In genomic region chr11:43830928-43831440, GRCh38 we compare ENCODE assay signal across 9 cellular contexts. TPM values are rescaled to one million over a fixed set of nuclear protein-coding genes. Genes with fewer than 3 reads are reported as not detected.
DNase-seq lines count a peak whose midpoint lies in the region; ATAC-seq and TF ChIP-seq lines count a peak whose summit lies in the region.
"Had no signal": no experiment of that assay in that cellular context is flagged by ENCODE, and none has a peak within 500 bp of the region (broad histone marks: within the 10 kb centered on the region; RNA-seq: fewer than 3 reads in every experiment).

No MANE protein-coding gene starts in this region.

- no peaks in the 10 kb centered on the region for H3K9me2 ChIP-seq in GM23338 (ENCODE audit: insufficient read depth)

- CTCF ChIA-PET in activated naive CD4-positive, alpha-beta T cell treated with anti-CD3 and anti-CD28 coated beads, Interleukin-2, amount 10 ng/mL, durations not matched to agents 7 days and 5 days (lab: Charles Lee) = interaction anchor here (0.7 kb wide), 1 partner anchor 21 kb away, joined by 3 read pairs; no protein-coding TSS in a partner anchor

- ATAC-seq in HG03342 (IDR thresholded peaks at IDR 0.05; ENCODE audit: unreplicated experiment) (no peak), sciatic nerve (no peak), GM23338 (no peak; the same call in 2 of the 3 replicates)

- H3K27me3 ChIP-seq in GM23338 (ENCODE audit: insufficient read depth) = no peaks in the 10 kb centered on the region

- no peaks in the 10 kb centered on the region for H3F3A ChIP-seq in GM23338 (replicated peaks; ENCODE audit: low read depth)

- no peak overlapping the region for H3K4me3 Mint-ChIP-seq in activated naive CD4-positive, alpha-beta T cell treated with anti-CD3 and anti-CD28 coated beads, Interleukin-2, amount 10 ng/mL, durations not matched to agents 7 days and 5 days
- no peak overlapping the region for H3K4me3 Mint-ChIP-seq in GM23338
- H3K4me3 Mint-ChIP-seq: neural crest cell had no signal

- peak; percentile 89 for DNase-seq in GM03348 (ENCODE audit: low spot score)
- peak; percentile 89 for DNase-seq in MV-4-11 (lab: John Stamatoyannopoulos, UW)
- peak; percentile 27 for DNase-seq in activated naive CD4-positive, alpha-beta T cell treated with anti-CD3 and anti-CD28 coated beads, Interleukin-2, amount 10 ng/mL, durations not matched to agents 7 days and 5 days
- peak; percentile 100 for DNase-seq in iris pigment epithelial cell (ENCODE audit: low read depth)
- peak; percentile 1 for DNase-seq in stimulated activated CD8-positive, alpha-beta memory T cell treated with anti-CD3 and anti-CD28 coated beads, Interleukin-12 subunit alpha, Interleukin-12 subunit beta, amount 100 ng/mL, for 24 hours (ENCODE audit: extremely low read depth)
- DNase-seq in sciatic nerve (ENCODE audit: low spot score) = no peak
- no peak for DNase-seq in GM23338 (ENCODE audit: low spot score)

- no peak overlapping the region for H2AFZ ChIP-seq in GM23338

- H3K79me2 ChIP-seq in GM23338 (replicated peaks; ENCODE audit: insufficient read depth) = no peaks in the 10 kb centered on the region

- no peaks in the 10 kb centered on the region for H3K27me3 Mint-ChIP-seq in activated naive CD4-positive, alpha-beta T cell treated with anti-CD3 and anti-CD28 coated beads, Interleukin-2, amount 10 ng/mL, durations not matched to agents 7 days and 5 days
- no peaks in the 10 kb centered on the region for H3K27me3 Mint-ChIP-seq in GM23338 (ENCODE audit: insufficient read depth, low read depth, poor library complexity)

- H4K20me1 ChIP-seq in GM23338 (replicated peaks; ENCODE audit: insufficient read depth) = peaks cover 8% of the 10 kb centered on the region; the same call in 1 of the 2 replicates

- H3K36me3 Mint-ChIP-seq in activated naive CD4-positive, alpha-beta T cell treated with anti-CD3 and anti-CD28 coated beads, Interleukin-2, amount 10 ng/mL, durations not matched to agents 7 days and 5 days = no peaks in the 10 kb centered on the region
- H3K36me3 Mint-ChIP-seq in GM23338 (ENCODE audit: low read depth) = peaks cover 8% of the 10 kb centered on the region; the same call in 1 of the 3 replicates

- no peak overlapping the region for H3K4me3 ChIP-seq in GM23338

- H3K36me3 ChIP-seq in GM23338 (ENCODE audit: insufficient read depth) = 0 out of 2 replicates have a peak, but pooled peaks cover 4% of the 10 kb centered on the region

- no peaks in the 10 kb centered on the region for H3K9me3 Mint-ChIP-seq in activated naive CD4-positive, alpha-beta T cell treated with anti-CD3 and anti-CD28 coated beads, Interleukin-2, amount 10 ng/mL, durations not matched to agents 7 days and 5 days
- H3K9me3 Mint-ChIP-seq in GM23338 = no peaks in the 10 kb centered on the region
- H3K9me3 Mint-ChIP-seq: neural crest cell had no signal

- no peaks in the 10 kb centered on the region for H3K4me1 ChIP-seq in GM23338 (ENCODE audit: insufficient read depth)

- H3K27ac Mint-ChIP-seq in activated naive CD4-positive, alpha-beta T cell treated with anti-CD3 and anti-CD28 coated beads, Interleukin-2, amount 10 ng/mL, durations not matched to agents 7 days and 5 days = no peak overlapping the region
- H3K27ac Mint-ChIP-seq in GM23338 = no peak overlapping the region

- H3K4me1 Mint-ChIP-seq in activated naive CD4-positive, alpha-beta T cell treated with anti-CD3 and anti-CD28 coated beads, Interleukin-2, amount 10 ng/mL, durations not matched to agents 7 days and 5 days = peaks cover 5% of the 10 kb centered on the region
- no peaks in the 10 kb centered on the region; the same call in 2 of the 3 replicates for H3K4me1 Mint-ChIP-seq in GM23338

- intact Hi-C loops in sciatic nerve (cut with DNase I) = no loop called here

- H3K27ac ChIP-seq in GM23338 (ENCODE audit: low read depth) = no peak overlapping the region

- no peak overlapping the region for H3K4me2 ChIP-seq in GM23338

- no peak for TF ChIP-seq CTCF in GM23338 (conservative IDR thresholded peaks at IDR 0.05; ENCODE audit: low read depth in 2 of 2)

TF ChIP-seq in GM23338, 12 proteins besides CTCF, POLR2A, EP300 and RAD21 (continues in another document):
- TF ChIP-seq EZH2phosphoT487 (IDR thresholded peaks at IDR 0.05; ENCODE audit: unreplicated experiment) (no peak), ZNF114 (CRISPR knock-in tag; IDR thresholded peaks at IDR 0.05) (no peak), ZNF331 (CRISPR knock-in tag; IDR thresholded peaks at IDR 0.05; ENCODE audit: low read depth) (no peak), STAT1 (IDR thresholded peaks at IDR 0.05; ENCODE audit: unreplicated experiment) (no peak), POLR2AphosphoS5 (IDR thresholded peaks at IDR 0.05; ENCODE audit: low read depth) (no peak), JUNB (IDR thresholded peaks at IDR 0.05; ENCODE audit: unreplicated experiment) (no peak), REST (IDR thresholded peaks at IDR 0.05; ENCODE audit: unreplicated experiment) (no peak)

RNA-seq across cellular contexts. Expression of gene ALKBH3, which starts 49.6 kb away (rescaled TPM):
- total RNA-seq in sciatic nerve = 32.7 TPM
- total RNA-seq in GM23338 (2014; rRNA removed; shearing (Covaris generic)) = 10.3 and 10.8 TPM in 2 replicates
- 7.9 and 10.7 TPM in 2 replicates for polyA plus RNA-seq in GM23338 (2016; fragmentation: Nextera tagmentation; extraction: Ambion mirVana)

Comparison
In these comparisons a context has a peak if more than half of its experiments do, and no peak if none do; other contexts are left out.
1. DNase-seq: peak in GM03348 (single experiment), MV-4-11 (single experiment), activated naive CD4-positive, alpha-beta T cell treated with anti-CD3 and anti-CD28 coated beads, Interleukin-2, amount 10 ng/mL, durations not matched to agents 7 days and 5 days (single experiment), iris pigment epithelial cell (single experiment) and stimulated activated CD8-positive, alpha-beta memory T cell treated with anti-CD3 and anti-CD28 coated beads, Interleukin-12 subunit alpha, Interleukin-12 subunit beta, amount 100 ng/mL, for 24 hours (single experiment); none in sciatic nerve (single experiment) and GM23338 (single experiment).